In the genomic region with DNA sequence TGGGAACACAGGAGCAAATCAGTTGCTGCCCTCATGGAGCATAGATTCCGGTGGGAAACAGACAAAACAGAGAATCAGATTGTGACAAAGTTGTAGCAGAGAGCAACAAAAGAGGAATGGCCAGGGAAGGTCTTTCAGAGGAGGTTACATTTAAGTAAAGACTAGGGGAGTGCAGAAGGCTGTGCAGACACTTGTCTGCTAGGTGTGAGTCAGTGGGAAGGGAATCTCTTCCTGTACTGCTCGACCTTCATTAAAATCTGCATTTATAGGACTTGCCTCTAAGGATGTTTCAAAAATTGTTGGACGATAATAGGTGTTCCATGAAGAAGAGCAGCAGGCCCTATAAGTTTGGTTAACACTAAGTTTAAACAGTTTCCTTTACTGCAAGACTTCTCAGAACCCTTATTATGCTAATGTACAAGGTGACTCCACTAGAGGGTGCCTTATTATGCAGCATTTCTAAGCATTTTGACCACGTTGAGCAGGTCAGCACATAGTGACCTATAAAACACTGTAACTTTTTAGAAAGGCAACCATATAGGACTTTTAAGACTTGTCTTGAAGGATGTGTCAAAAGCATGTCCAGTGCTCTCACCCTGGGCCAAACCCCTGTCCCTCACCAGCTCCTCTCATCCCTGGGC, we compare ENCODE assay signal across 10 cellular contexts.
DNase-seq lines count a peak whose midpoint lies in the region; ATAC-seq and TF ChIP-seq lines count a peak whose summit lies in the region.
"Had no signal": no experiment of that assay in that cellular context is flagged by ENCODE, and none has a peak within 500 bp of the region (broad histone marks: within the 10 kb centered on the region; RNA-seq: fewer than 3 reads in every experiment).

No MANE protein-coding gene starts in this region.

- H3K27ac Mint-ChIP-seq in stimulated activated memory B cell treated with anti-CD40 and anti-IgM and Interleukin-4, amounts not matched to agents 10 μg/mL and 1 μg/mL and 100 μg/mL, for 72 hours: no peak overlapping the region
- H3K27ac Mint-ChIP-seq in activated naive CD8-positive, alpha-beta T cell treated with anti-CD3 and anti-CD28 coated beads for 36 hours: no peak overlapping the region
- H3K27ac Mint-ChIP-seq: activated naive CD8-positive, alpha-beta T cell treated with anti-CD3 and anti-CD28 coated beads, Interleukin-2, amount 50 U/mL, for 24 hours had no signal

- H3K27me3 ChIP-seq in DOHH2 (ENCODE audit: control insufficient read depth, low read length) (no peaks in the 10 kb centered on the region), mammary epithelial cell (ENCODE audit: insufficient read depth, low read length) (no peaks in the 10 kb centered on the region), right lobe of liver (no peaks in the 10 kb centered on the region)

- H3K9me3 ChIP-seq in DOHH2 (ENCODE audit: control insufficient read depth, insufficient read depth, low read length) (no peaks in the 10 kb centered on the region), mammary epithelial cell (replicated peaks; ENCODE audit: insufficient read depth, low read length) (no peaks in the 10 kb centered on the region), right lobe of liver (no peaks in the 10 kb centered on the region)

- H3K79me2 ChIP-seq in DOHH2 (ENCODE audit: control insufficient read depth, low read length): no peaks in the 10 kb centered on the region
- no peaks in the 10 kb centered on the region for H3K79me2 ChIP-seq in mammary epithelial cell (ENCODE audit: insufficient read depth, low read length)

- DNase-seq in KBM-7 (peak; percentile 14), mammary epithelial cell (peak; percentile 10), right lobe of liver (no peak)
- DNase-seq in activated T-cell treated with anti-CD3 and anti-CD28 coated beads, Interleukin-2, amount 50 U/mL, for 48 hours: no peak
- no peak for DNase-seq in activated CD4-positive, alpha-beta T cell treated with anti-CD3 and anti-CD28 coated beads for 4 hours
- DNase-seq in activated naive CD8-positive, alpha-beta T cell treated with anti-CD3 and anti-CD28 coated beads for 36 hours: no peak
- DNase-seq: activated naive CD8-positive, alpha-beta T cell treated with anti-CD3 and anti-CD28 coated beads, Interleukin-2, amount 50 U/mL, for 24 hours had no signal

- H3K9ac ChIP-seq in mammary epithelial cell (ENCODE audit: insufficient read depth, low read length): no peak overlapping the region
- H3K9ac ChIP-seq: KMS-11 had no signal

- BruUV-seq in mammary epithelial cell (replicated peaks; lab: Mats Ljungman, UMichigan): no TSS peak

- H3K27ac ChIP-seq in DOHH2 (ENCODE audit: low read depth, low read length) (no peak overlapping the region), mammary epithelial cell (ENCODE audit: insufficient read depth, low read depth, low read length) (no peak overlapping the region), right lobe of liver (no peak overlapping the region)
- H3K27ac ChIP-seq: KMS-11 had no signal

- peak; percentile 50 to 79 (median 60) for ATAC-seq in right lobe of liver
- ATAC-seq in stimulated activated memory B cell treated with anti-CD40 and anti-IgM and Interleukin-4, amounts not matched to agents 10 μg/mL and 1 μg/mL and 100 μg/mL, for 72 hours: no peak
- ATAC-seq: activated naive CD8-positive, alpha-beta T cell treated with anti-CD3 and anti-CD28 coated beads, Interleukin-2, amount 50 U/mL, for 24 hours had no signal

- H3K9me3 Mint-ChIP-seq in stimulated activated memory B cell treated with anti-CD40 and anti-IgM and Interleukin-4, amounts not matched to agents 10 μg/mL and 1 μg/mL and 100 μg/mL, for 72 hours: no peaks in the 10 kb centered on the region
- H3K9me3 Mint-ChIP-seq in activated naive CD8-positive, alpha-beta T cell treated with anti-CD3 and anti-CD28 coated beads for 36 hours: no peaks in the 10 kb centered on the region
- H3K9me3 Mint-ChIP-seq: activated naive CD8-positive, alpha-beta T cell treated with anti-CD3 and anti-CD28 coated beads, Interleukin-2, amount 50 U/mL, for 24 hours had no signal

- no peaks in the 10 kb centered on the region for H3K36me3 Mint-ChIP-seq in stimulated activated memory B cell treated with anti-CD40 and anti-IgM and Interleukin-4, amounts not matched to agents 10 μg/mL and 1 μg/mL and 100 μg/mL, for 72 hours
- no peaks in the 10 kb centered on the region for H3K36me3 Mint-ChIP-seq in activated naive CD8-positive, alpha-beta T cell treated with anti-CD3 and anti-CD28 coated beads for 36 hours

- peak; percentile 39 for TF ChIP-seq CTCF in DOHH2 (IDR thresholded peaks at IDR 0.05; ENCODE audit: low read depth, low read length, poor library complexity, severe bottlenecking)
- TF ChIP-seq CTCF in mammary epithelial cell (conservative IDR thresholded peaks at IDR 0.05 in 1 of 2, IDR thresholded peaks at IDR 0.05 in 1 of 2; ENCODE audit: extremely low read depth in 1 of 2, insufficient read depth in 1 of 2, low read depth in 1 of 2, low read length in 2 of 2): peak; percentile 30
- peak in 3 of 4 donors; percentile 27 to 40 (median 38) for TF ChIP-seq CTCF in right lobe of liver (IDR thresholded peaks at IDR 0.05)

- H3K4me3 Mint-ChIP-seq in stimulated activated memory B cell treated with anti-CD40 and anti-IgM and Interleukin-4, amounts not matched to agents 10 μg/mL and 1 μg/mL and 100 μg/mL, for 72 hours: no peak overlapping the region
- H3K4me3 Mint-ChIP-seq in activated naive CD8-positive, alpha-beta T cell treated with anti-CD3 and anti-CD28 coated beads for 36 hours: no peak overlapping the region
- H3K4me3 Mint-ChIP-seq: activated naive CD8-positive, alpha-beta T cell treated with anti-CD3 and anti-CD28 coated beads, Interleukin-2, amount 50 U/mL, for 24 hours had no signal

- no peaks in the 10 kb centered on the region for H3K4me1 ChIP-seq in DOHH2 (ENCODE audit: control insufficient read depth, low read length)
- no peaks in the 10 kb centered on the region for H3K4me1 ChIP-seq in mammary epithelial cell (ENCODE audit: insufficient read depth, low read length)
- no peaks in the 10 kb centered on the region for H3K4me1 ChIP-seq in right lobe of liver

- no peaks in the 10 kb centered on the region for H4K20me1 ChIP-seq in DOHH2 (ENCODE audit: control insufficient read depth, insufficient read depth, low read depth, low read length)
- no peaks in the 10 kb centered on the region for H4K20me1 ChIP-seq in mammary epithelial cell (ENCODE audit: insufficient read depth, low read length)

- H3K4me1 Mint-ChIP-seq in stimulated activated memory B cell treated with anti-CD40 and anti-IgM and Interleukin-4, amounts not matched to agents 10 μg/mL and 1 μg/mL and 100 μg/mL, for 72 hours: no peaks in the 10 kb centered on the region
- H3K4me1 Mint-ChIP-seq in activated naive CD8-positive, alpha-beta T cell treated with anti-CD3 and anti-CD28 coated beads for 36 hours: no peaks in the 10 kb centered on the region
- H3K4me1 Mint-ChIP-seq: activated naive CD8-positive, alpha-beta T cell treated with anti-CD3 and anti-CD28 coated beads, Interleukin-2, amount 50 U/mL, for 24 hours had no signal

- H3K4me3 ChIP-seq in DOHH2 (ENCODE audit: low read length) (no peak overlapping the region), mammary epithelial cell (replicated peaks in 1 of 3; ENCODE audit: insufficient read depth in 1 of 3, low read depth in 2 of 3, low read length in 3 of 3) (no peak overlapping the region), right lobe of liver (no peak overlapping the region)

- H3K36me3 ChIP-seq in DOHH2 (ENCODE audit: control insufficient read depth, low read length): no peaks in the 10 kb centered on the region
- no peaks in the 10 kb centered on the region for H3K36me3 ChIP-seq in mammary epithelial cell (ENCODE audit: insufficient read depth, low read length)
- H3K36me3 ChIP-seq in right lobe of liver: no peaks in the 10 kb centered on the region

- no peaks in the 10 kb centered on the region for H3F3A ChIP-seq in DOHH2 (ENCODE audit: control insufficient read depth, insufficient read depth)

- no peaks in the 10 kb centered on the region for H3K9me2 ChIP-seq in DOHH2 (replicated peaks; ENCODE audit: control insufficient read depth, low read length)

- TF ChIP-seq POLR2A in right lobe of liver (IDR thresholded peaks at IDR 0.05): no peak

- intact Hi-C loops in mammary epithelial cell (cut with micrococcal nuclease) (loop anchor here (2.0 kb wide), 2 partner anchors 158 to 238 kb away; no protein-coding TSS in a partner anchor), right lobe of liver (cut with DNase I) (no loop called here)

- CTCF ChIA-PET in mammary epithelial cell (lab: Charles Lee; ENCODE audit: low non-redundant PET): no interaction called here

- H2AFZ ChIP-seq in mammary epithelial cell (ENCODE audit: low read depth, low read length): no peak overlapping the region

- no peaks in the 10 kb centered on the region for H3K27me3 Mint-ChIP-seq in stimulated activated memory B cell treated with anti-CD40 and anti-IgM and Interleukin-4, amounts not matched to agents 10 μg/mL and 1 μg/mL and 100 μg/mL, for 72 hours
- no peaks in the 10 kb centered on the region for H3K27me3 Mint-ChIP-seq in activated naive CD8-positive, alpha-beta T cell treated with anti-CD3 and anti-CD28 coated beads for 36 hours
- H3K27me3 Mint-ChIP-seq: activated naive CD8-positive, alpha-beta T cell treated with anti-CD3 and anti-CD28 coated beads, Interleukin-2, amount 50 U/mL, for 24 hours had no signal

- in situ Hi-C loops in KBM-7 (cut with MboI; ENCODE audit: low pct_unique_long_range_greater_than_20kb, low sequenced_read_pairs): no loop called here
- in situ Hi-C loops in mammary epithelial cell (cut with MboI; ENCODE audit: low sequenced_read_pairs in 2 of 2): no loop called here

- dilution Hi-C loops in mammary epithelial cell (cut with HindIII; ENCODE audit: low sequenced_read_pairs): no loop called here

- WGBS in mammary epithelial cell (ENCODE audit: low coverage, missing lambda C conversion rate): 86% methylated on average over 4 of the region's 4 CpGs
- 53% methylated on average over 4 of the region's 4 CpGs for WGBS in right lobe of liver (ENCODE audit: insufficient coverage, low coverage, low lambda C conversion rate, missing lambda C conversion rate)

- H3K4me2 ChIP-seq in DOHH2 (ENCODE audit: low read length): no peak overlapping the region
- H3K4me2 ChIP-seq in mammary epithelial cell (ENCODE audit: insufficient read depth, low read depth, low read length): no peak overlapping the region
- H3K4me2 ChIP-seq: KMS-11 had no signal

Comparison
In these comparisons a context has a peak if more than half of its experiments do, and no peak if none do; other contexts are left out.
1. DNase-seq: peak in KBM-7 (single experiment) and mammary epithelial cell (single experiment); none in right lobe of liver (0 of 3), activated T-cell treated with anti-CD3 and anti-CD28 coated beads, Interleukin-2, amount 50 U/mL, for 48 hours (0 of 2), activated CD4-positive, alpha-beta T cell treated with anti-CD3 and anti-CD28 coated beads for 4 hours (0 of 2) and activated naive CD8-positive, alpha-beta T cell treated with anti-CD3 and anti-CD28 coated beads for 36 hours (single experiment).
2. Peak in every context shown above with its lines, with median percentiles within 50 percentile points of each other: CTCF ChIP-seq.